Comparison of ENCODE assay signal across 22 cellular contexts in genomic region chr7:26321440-26321839, GRCh38. TPM values are rescaled to one million over a fixed set of nuclear protein-coding genes. Genes with fewer than 3 reads are reported as not detected.
DNase-seq lines count a peak whose midpoint lies in the region; TF ChIP-seq lines count a peak whose summit lies in the region.
"Had no signal": no experiment of that assay in that cellular context is flagged by ENCODE, and none has a peak within 500 bp of the region (broad histone marks: within the 10 kb centered on the region; RNA-seq: fewer than 3 reads in every experiment).

No MANE protein-coding gene starts in this region.

- no peak overlapping the region for H4K91ac ChIP-seq in H9 (ENCODE audit: insufficient read length, low read depth, low read length)

- no peak overlapping the region for H3K18ac ChIP-seq in H9 (ENCODE audit: insufficient read length, low read depth, low read length)

- H4K20me1 ChIP-seq in mammary epithelial cell (ENCODE audit: insufficient read depth, low read length) (no peaks in the 10 kb centered on the region), H9 (ENCODE audit: control insufficient read depth, insufficient read depth, insufficient read length) (no peaks in the 10 kb centered on the region)

- intact Hi-C loops in Calu3 (cut with micrococcal nuclease; ENCODE audit: unreplicated experiment): no loop called here
- intact Hi-C loops in mammary epithelial cell (cut with micrococcal nuclease): no loop called here
- intact Hi-C loops in tibial artery (cut with DNase I; ENCODE audit: low total_unique reads): no loop called here

- H3K9me3 Mint-ChIP-seq in Calu3 (ENCODE audit: low read depth, unreplicated experiment): no peaks in the 10 kb centered on the region
- H3K9me3 Mint-ChIP-seq in H9: no peaks in the 10 kb centered on the region
- H3K9me3 Mint-ChIP-seq: activated CD4-positive, alpha-beta T cell treated with anti-CD3 and anti-CD28 coated beads, Interleukin-2, amount 10 ng/mL, durations not matched to agents 24 days and 14 days; CD4-positive, alpha-beta T cell had no signal

- H3K4me1 Mint-ChIP-seq in Calu3 (ENCODE audit: low read depth, unreplicated experiment): peaks cover 12% of the 10 kb centered on the region
- H3K4me1 Mint-ChIP-seq in H9: no peaks in the 10 kb centered on the region

- H3K9me3 ChIP-seq in mammary epithelial cell (replicated peaks; ENCODE audit: insufficient read depth, low read length): no peaks in the 10 kb centered on the region
- no peaks in the 10 kb centered on the region for H3K9me3 ChIP-seq in tibial artery
- H3K9me3 ChIP-seq in H9 (ENCODE audit: control insufficient read depth, low read depth, low read length): no peaks in the 10 kb centered on the region
- H3K9me3 ChIP-seq: pancreas, stomach, uterus had no signal

- H4K8ac ChIP-seq in H9 (replicated peaks; ENCODE audit: insufficient read length, low read depth, low read length): no peak overlapping the region

- no peaks in the 10 kb centered on the region for H3K27me3 Mint-ChIP-seq in Calu3 (ENCODE audit: unreplicated experiment)
- no peaks in the 10 kb centered on the region for H3K27me3 Mint-ChIP-seq in H9 (ENCODE audit: low read depth)
- H3K27me3 Mint-ChIP-seq: activated CD4-positive, alpha-beta T cell treated with anti-CD3 and anti-CD28 coated beads, Interleukin-2, amount 10 ng/mL, durations not matched to agents 24 days and 14 days; CD4-positive, alpha-beta T cell had no signal

- no peaks in the 10 kb centered on the region for H3K23me2 ChIP-seq in H9 (ENCODE audit: insufficient read length, low read depth, low read length, poor library complexity, severe bottlenecking)

- H3K4me3 Mint-ChIP-seq in Calu3 (ENCODE audit: low read depth, unreplicated experiment) (no peak overlapping the region), H9 (no peak overlapping the region)
- H3K4me3 Mint-ChIP-seq: activated CD4-positive, alpha-beta T cell treated with anti-CD3 and anti-CD28 coated beads, Interleukin-2, amount 10 ng/mL, durations not matched to agents 24 days and 14 days; CD4-positive, alpha-beta T cell had no signal

- H3K36me3 Mint-ChIP-seq in Calu3 (ENCODE audit: insufficient read depth, unreplicated experiment) (no peaks in the 10 kb centered on the region), H9 (ENCODE audit: insufficient read depth in 1 of 3, low read depth in 3 of 3) (no peaks in the 10 kb centered on the region)

- no peak overlapping the region for H3T11ph ChIP-seq in H9 (ENCODE audit: low read length)

- BruUV-seq in Calu3 (replicated peaks; lab: Mats Ljungman, UMichigan) (no TSS peak), mammary epithelial cell (replicated peaks; lab: Mats Ljungman, UMichigan) (no TSS peak)

- no peaks in the 10 kb centered on the region for H3K79me2 ChIP-seq in mammary epithelial cell (ENCODE audit: insufficient read depth, low read length)
- H3K79me2 ChIP-seq in H9 (ENCODE audit: insufficient read depth, low read length): no peaks in the 10 kb centered on the region

- H3K4ac ChIP-seq in H9 (ENCODE audit: low read depth, low read length): no peak overlapping the region

- WGBS in mammary epithelial cell (ENCODE audit: low coverage, missing lambda C conversion rate): 0% methylated on average over 1 of the region's 1 CpG
- no CpG with 5 or more reads among the region's 1 CpG for WGBS in H9 (ENCODE audit: extremely low coverage, insufficient read length, low lambda C conversion rate)

- no peak overlapping the region for H3K56ac ChIP-seq in H9 (ENCODE audit: insufficient read length, low read depth, low read length)

- dilution Hi-C loops in mammary epithelial cell (cut with HindIII; ENCODE audit: low sequenced_read_pairs): no loop called here

- H2BK5ac ChIP-seq in H9 (ENCODE audit: insufficient read length, low read length): no peak overlapping the region

- H2AK5ac ChIP-seq in H9 (ENCODE audit: insufficient read length, low read length): no peak overlapping the region

- H3K36me3 ChIP-seq in mammary epithelial cell (ENCODE audit: insufficient read depth, low read length) (no peaks in the 10 kb centered on the region), tibial artery (no peaks in the 10 kb centered on the region)
- H3K36me3 ChIP-seq: pancreas, stomach, uterus had no signal

- CTCF ChIA-PET in Calu3 (lab: Charles Lee): interaction anchor here (0.6 to 1.4 kb wide), 2 partner anchors 26 to 37 kb away, joined by 4 read pairs; no protein-coding TSS in a partner anchor
- CTCF ChIA-PET in mammary epithelial cell (lab: Charles Lee; ENCODE audit: low non-redundant PET): no interaction called here

- H2BK20ac ChIP-seq in H9 (ENCODE audit: low read depth, low read length, poor library complexity, severe bottlenecking): no peak overlapping the region

- no peak overlapping the region for H4K5ac ChIP-seq in H9 (ENCODE audit: insufficient read length, low read depth, low read length)

- H3K27ac ChIP-seq in mammary epithelial cell (ENCODE audit: insufficient read depth, low read depth, low read length) (no peak overlapping the region), tibial artery (no peak overlapping the region), H9 (ENCODE audit: insufficient read length, low read depth, low read length) (no peak overlapping the region), coronary artery (no peak overlapping the region)
- H3K27ac ChIP-seq: HL-60, pancreas, stomach, uterus had no signal

- peaks cover 15% of the 10 kb centered on the region for H3K4me1 ChIP-seq in mammary epithelial cell (ENCODE audit: insufficient read depth, low read length)
- H3K4me1 ChIP-seq in tibial artery: no peaks in the 10 kb centered on the region
- no peaks in the 10 kb centered on the region for H3K4me1 ChIP-seq in H9 (ENCODE audit: insufficient read depth, low read length)
- H3K4me1 ChIP-seq: uterus had no signal

- H3K4me2 ChIP-seq in mammary epithelial cell (ENCODE audit: insufficient read depth, low read depth, low read length) (no peak overlapping the region), H9 (ENCODE audit: insufficient read depth, insufficient read length, low read length) (no peak overlapping the region)

- no peaks in the 10 kb centered on the region for H3K27me3 ChIP-seq in mammary epithelial cell (ENCODE audit: insufficient read depth, low read length)
- no peaks in the 10 kb centered on the region for H3K27me3 ChIP-seq in tibial artery
- no peaks in the 10 kb centered on the region for H3K27me3 ChIP-seq in H9 (ENCODE audit: insufficient read depth, low read length)
- H3K27me3 ChIP-seq: pancreas, stomach, uterus had no signal

- TF ChIP-seq CTCF in Calu3 (IDR thresholded peaks at IDR 0.05; ENCODE audit: unreplicated experiment): no peak
- no peak for TF ChIP-seq CTCF in mammary epithelial cell (conservative IDR thresholded peaks at IDR 0.05 in 1 of 2, IDR thresholded peaks at IDR 0.05 in 1 of 2; ENCODE audit: extremely low read depth in 1 of 2, insufficient read depth in 1 of 2, low read depth in 1 of 2, low read length in 2 of 2)
- TF ChIP-seq CTCF in tibial artery (IDR thresholded peaks at IDR 0.05): no peak
- TF ChIP-seq CTCF in H9 (conservative IDR thresholded peaks at IDR 0.05): no peak
- TF ChIP-seq CTCF in coronary artery (IDR thresholded peaks at IDR 0.05): no peak

- no peaks in the 10 kb centered on the region for H3K79me1 ChIP-seq in H9 (ENCODE audit: insufficient read depth, low read depth, low read length, poor library complexity, severe bottlenecking)

- H3K4me3 ChIP-seq in mammary epithelial cell (replicated peaks in 1 of 3; ENCODE audit: insufficient read depth in 1 of 3, low read depth in 2 of 3, low read length in 3 of 3) (no peak overlapping the region), tibial artery (no peak overlapping the region), coronary artery (no peak overlapping the region)
- H3K4me3 ChIP-seq: pancreas, stomach, uterus had no signal

- no peak overlapping the region for H2BK12ac ChIP-seq in H9 (ENCODE audit: insufficient read length, low read depth, low read length)

- no peak overlapping the region for H2BK15ac ChIP-seq in H9 (ENCODE audit: low read depth, low read length)

- DNase-seq in Calu3: no peak
- DNase-seq in NCI-H226: peak; percentile 86
- peak; percentile 59 for DNase-seq in mammary epithelial cell
- peak; percentile 89 for DNase-seq in kidney tubule cell (ENCODE audit: low spot score)
- no peak for DNase-seq in tibial artery
- no peak for DNase-seq in H9
- no peak for DNase-seq in coronary artery (ENCODE audit: low spot score)
- no peak for DNase-seq in NCI-H1417 (lab: John Stamatoyannopoulos, UW)
- DNase-seq: activated CD4-positive, alpha-beta T cell treated with anti-CD3 and anti-CD28 coated beads, Interleukin-2, amount 10 ng/mL, durations not matched to agents 24 days and 14 days; anterior cingulate cortex; CD4-positive, alpha-beta T cell; DMS79 treated with DMSO at 0.1 percent for 48 hours; foreskin melanocyte; KBM-7; NCI-H1105; NCI-H2171 treated with DMSO at 0.1 percent for 48 hours; NCI-H774; stimulated activated CD4-positive, alpha-beta T cell treated with anti-CD3 and anti-CD28 coated beads, Interleukin-1b, Interleukin-23, amount 100 ng/mL, for 48 hours; stomach; uterus had no signal

- no peak overlapping the region for H2BK120ac ChIP-seq in H9 (ENCODE audit: low read depth, low read length, poor library complexity, severe bottlenecking)

- H3K23ac ChIP-seq in H9 (ENCODE audit: insufficient read length, low read depth, low read length): no peak overlapping the region

- H3K14ac ChIP-seq in H9 (ENCODE audit: insufficient read depth, low read length): no peak overlapping the region

- H3K27ac Mint-ChIP-seq in Calu3 (ENCODE audit: unreplicated experiment) (peak overlapping the region; percentile 24), H9 (no peak overlapping the region)
- H3K27ac Mint-ChIP-seq: activated CD4-positive, alpha-beta T cell treated with anti-CD3 and anti-CD28 coated beads, Interleukin-2, amount 10 ng/mL, durations not matched to agents 24 days and 14 days; CD4-positive, alpha-beta T cell had no signal

- H2AFZ ChIP-seq in mammary epithelial cell (ENCODE audit: low read depth, low read length) (peak overlapping the region; percentile 38), H9 (ENCODE audit: low read length) (no peak overlapping the region)

- in situ Hi-C loops in mammary epithelial cell (cut with MboI; ENCODE audit: low sequenced_read_pairs in 2 of 2): no loop called here

- H3K9ac ChIP-seq in mammary epithelial cell (ENCODE audit: insufficient read depth, low read length) (no peak overlapping the region), H9 (ENCODE audit: extremely low read depth, insufficient read length, low read length) (no peak overlapping the region)

RNA-seq across cellular contexts. Expression of gene SNX10, which starts 29.8 kb away (rescaled TPM):
- total RNA-seq in Calu3 (2022): 19.6 and 22.1 TPM in 2 replicates
- 10 to 100 TPM in 1 of 2 donors, 1 to 10 TPM in 1; 6.0 to 13.0 TPM for total RNA-seq in mammary epithelial cell
- polyA plus RNA-seq in mammary epithelial cell: 11.4 TPM
- polyA minus RNA-seq in mammary epithelial cell: 4.5 TPM
- total RNA-seq in H9 (2021): 9.4 and 9.6 TPM in 2 replicates

Comparison
In these comparisons a context has a peak if more than half of its experiments do, and no peak if none do; other contexts are left out.
1. DNase-seq: peak in NCI-H226 (single experiment), mammary epithelial cell (single experiment) and kidney tubule cell (single experiment); none in Calu3 (single experiment), tibial artery (0 of 2), H9 (single experiment), coronary artery (single experiment) and NCI-H1417 (0 of 3).